22 cellular contexts compared by ENCODE assay signal in genomic region chr2:28169492-28169891, GRCh38.
"Had no signal": no experiment of that assay in that cellular context is flagged by ENCODE, and none has a peak within 500 bp of the region (broad histone marks: within the 10 kb centered on the region; RNA-seq: fewer than 3 reads in every experiment).

No MANE protein-coding gene starts in this region.

- H3K4me3 Mint-ChIP-seq: endodermal cell; natural killer cell; stimulated activated naive B cell treated with anti-CD40 and anti-IgM and Interleukin-4, amounts not matched to agents 10 μg/mL and 1 μg/mL and 100 μg/mL, for 72 hours; type B pancreatic cell had no signal

- H3K9me3 ChIP-seq: gastroesophageal sphincter, heart left ventricle, left lung, neutrophil, spleen, stomach, thyroid gland had no signal

- H3K36me3 ChIP-seq: gastroesophageal sphincter, heart left ventricle, left lung, neutrophil, spleen, stomach, thyroid gland had no signal

- H3K27me3 ChIP-seq: gastroesophageal sphincter, heart left ventricle, hepatocyte, left lung, neutrophil, spleen, stomach, thyroid gland had no signal

- H3K36me3 Mint-ChIP-seq: natural killer cell had no signal

- H2AFZ ChIP-seq: hepatocyte, parathyroid adenoma had no signal

- H3K9ac ChIP-seq: parathyroid adenoma had no signal

- H3K27me3 Mint-ChIP-seq: progenitor cell of endocrine pancreas; stimulated activated naive B cell treated with anti-CD40 and anti-IgM and Interleukin-4, amounts not matched to agents 10 μg/mL and 1 μg/mL and 100 μg/mL, for 72 hours; type B pancreatic cell had no signal

- H3K27ac ChIP-seq: epithelial cell of prostate, gastroesophageal sphincter, heart left ventricle, hepatocyte, left lung, neutrophil, parathyroid adenoma, spleen, stomach, thyroid gland had no signal

- DNase-seq: caudate nucleus; effector CD8-positive, alpha-beta T cell; endodermal cell; foreskin fibroblast; heart left ventricle; kidney; left lung; natural killer cell; spleen; stimulated activated CD4-positive, alpha-beta T cell treated with anti-CD3 and anti-CD28 coated beads, Interleukin-4, amount 100 ng/mL, for 4 hours; stimulated activated naive B cell treated with anti-CD40 and anti-IgM and Interleukin-4, amounts not matched to agents 10 μg/mL and 1 μg/mL and 100 μg/mL, for 72 hours; stomach; thyroid gland had no signal

- H3K4me1 ChIP-seq: parathyroid adenoma had no signal

- H3K9me3 Mint-ChIP-seq: endodermal cell; natural killer cell; stimulated activated naive B cell treated with anti-CD40 and anti-IgM and Interleukin-4, amounts not matched to agents 10 μg/mL and 1 μg/mL and 100 μg/mL, for 72 hours; type B pancreatic cell had no signal

- H3K4me1 Mint-ChIP-seq: natural killer cell; stimulated activated naive B cell treated with anti-CD40 and anti-IgM and Interleukin-4, amounts not matched to agents 10 μg/mL and 1 μg/mL and 100 μg/mL, for 72 hours had no signal

- H3K27ac Mint-ChIP-seq: endodermal cell; natural killer cell; progenitor cell of endocrine pancreas; stimulated activated naive B cell treated with anti-CD40 and anti-IgM and Interleukin-4, amounts not matched to agents 10 μg/mL and 1 μg/mL and 100 μg/mL, for 72 hours; type B pancreatic cell had no signal

- H3K4me3 ChIP-seq: gastroesophageal sphincter, heart left ventricle, hepatocyte, left lung, spleen, stomach, thyroid gland had no signal

- H3K4me2 ChIP-seq: hepatocyte had no signal

- ATAC-seq: esophagus mucosa; gastroesophageal sphincter; heart left ventricle; left lung; natural killer cell; sciatic nerve; stimulated activated naive B cell treated with anti-CD40 and anti-IgM and Interleukin-4, amounts not matched to agents 10 μg/mL and 1 μg/mL and 100 μg/mL, for 72 hours had no signal
